In the genomic region with DNA sequence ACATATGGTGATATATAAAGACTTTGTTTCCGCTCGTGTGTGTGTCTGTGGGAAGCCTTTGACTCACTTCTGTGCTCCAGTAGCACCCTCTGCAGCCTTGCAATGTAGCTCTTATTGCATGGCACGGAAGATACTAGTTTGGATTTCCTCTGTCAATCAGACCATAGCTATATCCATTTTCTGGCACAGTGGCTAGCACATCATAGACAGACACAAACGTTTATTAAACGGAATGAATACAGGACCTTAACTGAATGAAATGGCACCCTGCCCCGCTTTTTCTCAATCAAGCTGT, we compare ENCODE assay signal across 8 cellular contexts.
DNase-seq lines count a peak whose midpoint lies in the region; ATAC-seq and TF ChIP-seq lines count a peak whose summit lies in the region.

No MANE protein-coding gene starts in this region.

- no peaks in the 10 kb centered on the region for H3K27me3 ChIP-seq in right atrium auricular region

- H3K4me3 ChIP-seq in right atrium auricular region, result peak overlapping the region; percentile 67 to 79

- H3K4me1 ChIP-seq in right atrium auricular region, result peaks cover 0 to 3% of the 10 kb centered on the region in 2 donors

- ATAC-seq in GM21723 (IDR thresholded peaks at IDR 0.05; ENCODE audit: unreplicated experiment), result peak; percentile 63

- H3K36me3 ChIP-seq in right atrium auricular region, result no peaks in the 10 kb centered on the region

- H3K27ac ChIP-seq in right atrium auricular region, result peak overlapping the region in 1 of 2 donors; percentile 79

- DNase-seq in Caki2 (ENCODE audit: low read depth), result peak; percentile 55
- DNase-seq in NCI-H446 treated with DMSO at 0.1 percent for 48 hours (lab: John Stamatoyannopoulos, UW), result peak; percentile 0
- DNase-seq in amniotic epithelial cell (ENCODE audit: low read depth), result peak; percentile 72
- DNase-seq in right atrium auricular region (ENCODE audit: low spot score), result no peak
- DNase-seq in putamen (ENCODE audit: low spot score), result peak; percentile 39
- DNase-seq in NCI-H1436 treated with DMSO at 0.1 percent for 48 hours (lab: John Stamatoyannopoulos, UW), result no peak
- no peak for DNase-seq in NCI-H1048 (lab: John Stamatoyannopoulos, UW)

- in situ Hi-C loops in Caki2 (cut with HindIII; ENCODE audit: low pct_unique_long_range_greater_than_20kb, low sequenced_read_pairs), result no loop called here

- TF ChIP-seq CTCF in right atrium auricular region (IDR thresholded peaks at IDR 0.05), result no peak

- H3K9me3 ChIP-seq in right atrium auricular region, result no peaks in the 10 kb centered on the region

Comparison
In these comparisons a context has a peak if more than half of its experiments do, and no peak if none do; other contexts are left out.
1. DNase-seq: peak in Caki2 (single experiment), NCI-H446 treated with DMSO at 0.1 percent for 48 hours (single experiment), amniotic epithelial cell (single experiment) and putamen (single experiment); none in right atrium auricular region (single experiment), NCI-H1436 treated with DMSO at 0.1 percent for 48 hours (single experiment) and NCI-H1048 (single experiment).